ENCODE assay signal across 12 cellular contexts in genomic region chr1:67835663-67836452, GRCh38. TPM values are rescaled to one million over a fixed set of nuclear protein-coding genes. Genes with fewer than 3 reads are reported as not detected.
"Had no signal": no experiment of that assay in that cellular context is flagged by ENCODE, and none has a peak within 500 bp of the region (broad histone marks: within the 10 kb centered on the region; RNA-seq: fewer than 3 reads in every experiment).

No MANE protein-coding gene starts in this region.

- H3K36me3 ChIP-seq: left lung had no signal

- ATAC-seq: left lung; naive thymus-derived CD8-positive, alpha-beta T cell; stimulated activated naive B cell treated with anti-CD40 and anti-IgM and Interleukin-4, amounts not matched to agents 10 μg/mL and 1 μg/mL and 100 μg/mL, for 72 hours had no signal

- H3K27ac ChIP-seq: left lung had no signal

- H3K9me3 ChIP-seq: left lung had no signal

- H3K4me3 ChIP-seq: left lung had no signal

- DNase-seq: activated CD4-positive, alpha-beta T cell treated with anti-CD3 and anti-CD28 coated beads, Interleukin-2, amount 50 U/mL, for 1 hour; activated naive CD4-positive, alpha-beta T cell; activated naive CD8-positive, alpha-beta T cell treated with anti-CD3 and anti-CD28 coated beads, Interleukin-2, amount 10 ng/mL, durations not matched to agents 7 days and 5 days; activated T-cell treated with anti-CD3 and anti-CD28 coated beads for 4 hours; anterior cingulate cortex; kidney; left lung; naive thymus-derived CD8-positive, alpha-beta T cell; retina; stimulated activated CD4-positive, alpha-beta T cell treated with anti-CD3 and anti-CD28 coated beads, Interleukin-4, amount 100 ng/mL, for 1 hour; stimulated activated naive B cell treated with anti-CD40 and anti-IgM and Interleukin-4, amounts not matched to agents 10 μg/mL and 1 μg/mL and 100 μg/mL, for 72 hours; trophoblast cell had no signal

RNA-seq across cellular contexts. Expression of gene GNG12, which starts 2.6 kb away (rescaled TPM):
- total RNA-seq: activated naive CD8-positive, alpha-beta T cell treated with anti-CD3 and anti-CD28 coated beads, Interleukin-2, amount 10 ng/mL, durations not matched to agents 7 days and 5 days; naive thymus-derived CD8-positive, alpha-beta T cell had no signal
- polyA plus RNA-seq: naive thymus-derived CD8-positive, alpha-beta T cell had no signal
